7 cellular contexts compared by ENCODE assay signal in genomic region chr2:110755494-110756078, GRCh38. TPM values are rescaled to one million over a fixed set of nuclear protein-coding genes. Genes with fewer than 3 reads are reported as not detected.
DNase-seq lines count a peak whose midpoint lies in the region; ATAC-seq, FAIRE-seq and TF ChIP-seq lines count a peak whose summit lies in the region.

No MANE protein-coding gene starts in this region.

- no peak for ATAC-seq in GM19397 (IDR thresholded peaks at IDR 0.05; ENCODE audit: unreplicated experiment)
- ATAC-seq in sciatic nerve = no peak

- no peaks in the 10 kb centered on the region for H3K36me3 Mint-ChIP-seq in osteocyte (ENCODE audit: unreplicated experiment)
- no peaks in the 10 kb centered on the region for H3K36me3 Mint-ChIP-seq in activated CD4-positive, alpha-beta T cell treated with anti-CD3 and anti-CD28 coated beads, Interleukin-2, amount 10 ng/mL, durations not matched to agents 24 days and 14 days (ENCODE audit: low read depth)

- H3K36me3 ChIP-seq in Loucy (ENCODE audit: insufficient read depth, low read length) = no peaks in the 10 kb centered on the region

- H3K27me3 ChIP-seq in Loucy (ENCODE audit: insufficient read depth, low read length, poor library complexity, severe bottlenecking) = no peaks in the 10 kb centered on the region

- H3K79me2 ChIP-seq in Loucy (ENCODE audit: insufficient read depth, low read length) = no peaks in the 10 kb centered on the region

- peaks cover 21% of the 10 kb centered on the region for H3K9me3 Mint-ChIP-seq in osteocyte (ENCODE audit: unreplicated experiment)
- peaks cover 11% of the 10 kb centered on the region for H3K9me3 Mint-ChIP-seq in activated CD4-positive, alpha-beta T cell treated with anti-CD3 and anti-CD28 coated beads, Interleukin-2, amount 10 ng/mL, durations not matched to agents 24 days and 14 days

- no peaks in the 10 kb centered on the region for H3K4me1 Mint-ChIP-seq in osteocyte (ENCODE audit: unreplicated experiment)
- no peaks in the 10 kb centered on the region for H3K4me1 Mint-ChIP-seq in activated CD4-positive, alpha-beta T cell treated with anti-CD3 and anti-CD28 coated beads, Interleukin-2, amount 10 ng/mL, durations not matched to agents 24 days and 14 days

- H3K9ac ChIP-seq in Loucy (ENCODE audit: low read depth, low read length, poor library complexity, severe bottlenecking) = no peak overlapping the region

- no peaks in the 10 kb centered on the region for H3K9me2 ChIP-seq in Loucy (replicated peaks; ENCODE audit: low read depth, low read length)

- TF ChIP-seq CTCF in Loucy (conservative IDR thresholded peaks at IDR 0.05; ENCODE audit: low read length) (peak; percentile 70), osteocyte (IDR thresholded peaks at IDR 0.05) (peak; percentile 67)

- no peaks in the 10 kb centered on the region for H3F3A ChIP-seq in Loucy (ENCODE audit: low read depth)

- no peak overlapping the region for H3K27ac Mint-ChIP-seq in osteocyte (ENCODE audit: unreplicated experiment)
- H3K27ac Mint-ChIP-seq in activated CD4-positive, alpha-beta T cell treated with anti-CD3 and anti-CD28 coated beads, Interleukin-2, amount 10 ng/mL, durations not matched to agents 24 days and 14 days = no peak overlapping the region

- H3K4me2 ChIP-seq in Loucy (ENCODE audit: low read depth, low read length, poor library complexity, severe bottlenecking) = no peak overlapping the region

- no peak overlapping the region for H3K4me3 ChIP-seq in Loucy (ENCODE audit: low read length, poor library complexity, severe bottlenecking)

- DNase-seq in EH (ENCODE audit: low read depth) = peak; percentile 9
- no peak for DNase-seq in osteocyte (ENCODE audit: extremely low spot score, unreplicated experiment)
- no peak for DNase-seq in sciatic nerve (ENCODE audit: low spot score)
- no peak for DNase-seq in activated CD4-positive, alpha-beta T cell treated with anti-CD3 and anti-CD28 coated beads, Interleukin-2, amount 10 ng/mL, durations not matched to agents 24 days and 14 days

- no peak overlapping the region for H2AFZ ChIP-seq in Loucy (ENCODE audit: low read length)

- H3K27me3 Mint-ChIP-seq in osteocyte (ENCODE audit: unreplicated experiment) = peaks cover 50% of the 10 kb centered on the region
- peaks cover 60% of the 10 kb centered on the region for H3K27me3 Mint-ChIP-seq in activated CD4-positive, alpha-beta T cell treated with anti-CD3 and anti-CD28 coated beads, Interleukin-2, amount 10 ng/mL, durations not matched to agents 24 days and 14 days

- FAIRE-seq in colon (lab: Jason Lieb, UNC) = peak; percentile 51

- H3K4me3 Mint-ChIP-seq in osteocyte (ENCODE audit: unreplicated experiment) = no peak overlapping the region
- no peak overlapping the region for H3K4me3 Mint-ChIP-seq in activated CD4-positive, alpha-beta T cell treated with anti-CD3 and anti-CD28 coated beads, Interleukin-2, amount 10 ng/mL, durations not matched to agents 24 days and 14 days

- intact Hi-C loops in sciatic nerve (cut with DNase I) = no loop called here
- intact Hi-C loops in activated CD4-positive, alpha-beta T cell treated with anti-CD3 and anti-CD28 coated beads, Interleukin-2, amount 10 ng/mL, durations not matched to agents 24 days and 14 days (cut with micrococcal nuclease) = no loop called here

- H4K20me1 ChIP-seq in Loucy (ENCODE audit: insufficient read depth, low read length, poor library complexity, severe bottlenecking) = no peaks in the 10 kb centered on the region

- H3K4me1 ChIP-seq in Loucy (ENCODE audit: insufficient read depth, low read length, poor library complexity, severe bottlenecking) = peaks cover 3% of the 10 kb centered on the region

- no peaks in the 10 kb centered on the region; the same call in none of the 2 replicates for H3K9me3 ChIP-seq in Loucy (ENCODE audit: insufficient read depth, low read depth, low read length)

RNA-seq across cellular contexts. Expression of gene ACOXL, which starts 23.2 kb away (rescaled TPM):
- total RNA-seq in osteocyte (not detected in 2 replicates), sciatic nerve (not detected)
- 0.69 and 1.0 TPM in 2 replicates for total RNA-seq in activated CD4-positive, alpha-beta T cell treated with anti-CD3 and anti-CD28 coated beads, Interleukin-2, amount 10 ng/mL, durations not matched to agents 24 days and 14 days
